Comparison of ENCODE assay signal across 1 cellular context in genomic region chr5:78731884-78732283, GRCh38.
TF ChIP-seq lines count a peak whose summit lies in the region.

No MANE protein-coding gene starts in this region.

TF ChIP-seq in SK-N-SH treated with all-trans-retinoic acid at 6 μM for 48 hours, 23 proteins besides CTCF, POLR2A, EP300 and RAD21 (continued from another document):
- TF ChIP-seq POU6F1 (CRISPR knock-in tag; IDR thresholded peaks at IDR 0.05; ENCODE audit: borderline replicate concordance, low read depth) (no peak), ESRRG (CRISPR knock-in tag; IDR thresholded peaks at IDR 0.05) (no peak), ZNF8 (CRISPR knock-in tag; IDR thresholded peaks at IDR 0.05) (no peak), ZFP3 (CRISPR knock-in tag; IDR thresholded peaks at IDR 0.05) (no peak), PATZ1 (CRISPR knock-in tag; IDR thresholded peaks at IDR 0.05; ENCODE audit: borderline replicate concordance) (no peak), TCF4 (CRISPR knock-in tag; IDR thresholded peaks at IDR 0.05; ENCODE audit: borderline replicate concordance) (no peak), ARNTL (CRISPR knock-in tag; IDR thresholded peaks at IDR 0.05; ENCODE audit: borderline replicate concordance, low read depth) (no peak), ZFP30 (CRISPR knock-in tag; IDR thresholded peaks at IDR 0.05) (no peak), TOX (CRISPR knock-in tag; IDR thresholded peaks at IDR 0.05; ENCODE audit: borderline replicate concordance) (no peak), PPARA (CRISPR knock-in tag; IDR thresholded peaks at IDR 0.05; ENCODE audit: borderline replicate concordance) (no peak), RARB (CRISPR knock-in tag; IDR thresholded peaks at IDR 0.05) (no peak), BACH2 (CRISPR knock-in tag; IDR thresholded peaks at IDR 0.05; ENCODE audit: borderline replicate concordance) (no peak), ZNF565 (CRISPR knock-in tag; conservative IDR thresholded peaks at IDR 0.05; ENCODE audit: low read depth) (no peak)
